Comparison of ENCODE assay signal across 8 cellular contexts in genomic region chr5:175968381-175968780, GRCh38. TPM values are rescaled to one million over a fixed set of nuclear protein-coding genes. Genes with fewer than 3 reads are reported as not detected.
DNase-seq lines count a peak whose midpoint lies in the region; ATAC-seq and TF ChIP-seq lines count a peak whose summit lies in the region.
"Not testable (repeated sequence)": the region's sequence is repeated elsewhere in the genome, so short reads cannot be mapped to it uniquely, and the experiment has no call there.

No MANE protein-coding gene starts in this region.

- peak overlapping the region; percentile 63; the same call in 1 of the 2 replicates for H4K5ac ChIP-seq in IMR-90 (ENCODE audit: low read depth, low read length)

- CTCF ChIA-PET in Calu3 (lab: Charles Lee); IMR-90 (lab: Yijun Ruan, JAX): not testable (repeated sequence)

- H3K56ac ChIP-seq in IMR-90 (ENCODE audit: extremely low read depth, insufficient read depth, low read length) = not testable (repeated sequence)

- H3K9me1 ChIP-seq in IMR-90 (ENCODE audit: insufficient read depth, low read length) = not testable (repeated sequence)

- H4K91ac ChIP-seq in IMR-90 (ENCODE audit: insufficient read depth, low read depth, low read length) = not testable (repeated sequence)

- not testable (repeated sequence) for H3K14ac ChIP-seq in IMR-90 (replicated peaks; ENCODE audit: low read depth, low read length)

- intact Hi-C loops in Calu3 (cut with micrococcal nuclease; ENCODE audit: unreplicated experiment); IMR-90 (cut with micrococcal nuclease): not testable (repeated sequence)

- POLR2A ChIA-PET in IMR-90 (lab: Charles Lee; ENCODE audit: unreplicated experiment) = not testable (repeated sequence)

- not testable (repeated sequence) for H2AK5ac ChIP-seq in IMR-90 (ENCODE audit: low read depth, low read length)

- H3K27ac Mint-ChIP-seq in Calu3 (ENCODE audit: unreplicated experiment) = not testable (repeated sequence)
- H3K27ac Mint-ChIP-seq in activated naive CD4-positive, alpha-beta T cell treated with anti-CD3 and anti-CD28 coated beads, Interleukin-2, amount 50 U/mL, for 72 hours = peak overlapping the region; percentile 68 to 79

- not testable (repeated sequence) for H2BK20ac ChIP-seq in IMR-90 (ENCODE audit: low read depth, low read length)

- H2BK120ac ChIP-seq in IMR-90 (ENCODE audit: low read depth, low read length) = not testable (repeated sequence)

- not testable (repeated sequence) for H2BK15ac ChIP-seq in IMR-90 (ENCODE audit: low read depth, low read length)

- ATAC-seq in GM21360 (IDR thresholded peaks at IDR 0.05; ENCODE audit: unreplicated experiment) (peak; percentile 39), HG02970 (IDR thresholded peaks at IDR 0.05; ENCODE audit: low FRiP score, unreplicated experiment) (peak; percentile 18), IMR-90 (ENCODE audit: low read depth) (peak; percentile 52)
- peak; percentile 44 to 51 for ATAC-seq in activated naive CD4-positive, alpha-beta T cell treated with anti-CD3 and anti-CD28 coated beads, Interleukin-2, amount 50 U/mL, for 72 hours
- ATAC-seq in stimulated activated naive CD8-positive, alpha-beta T cell treated with anti-CD3 and anti-CD28 coated beads, Interleukin-15, Interleukin-2, amounts not matched to agents 100 U/mL and 50 U/mL, for 24 hours = peak; percentile 25

- H3K4me3 ChIP-seq in IMR-90 (ENCODE audit: insufficient read depth, low read depth, low read length) (peak overlapping the region; percentile 32; the same call in 1 of the 2 replicates), foreskin fibroblast (ENCODE audit: low read depth in 1 of 2, low read length in 2 of 2) (peak overlapping the region; percentile 56 to 62), mucosa of rectum (ENCODE audit: low read length in 2 of 2) (peak overlapping the region; percentile 39 to 70)

- H3K27me3 ChIP-seq in IMR-90 (ENCODE audit: control insufficient read depth, insufficient read depth, low read length); mucosa of rectum (ENCODE audit: control insufficient read depth in 2 of 2, insufficient read depth in 2 of 2, low read length in 2 of 2): not testable (repeated sequence)

- in situ Hi-C loops in IMR-90 (cut with MboI; ENCODE audit: low sequenced_read_pairs) = not testable (repeated sequence)

- dilution Hi-C loops in IMR-90 (cut with HindIII; ENCODE audit: low sequenced_read_pairs, unreplicated experiment) = not testable (repeated sequence)

- not testable (repeated sequence) for H3K36me3 ChIP-seq in IMR-90 (ENCODE audit: control insufficient read depth, insufficient read depth, low read length); mucosa of rectum (ENCODE audit: control insufficient read depth in 2 of 2, insufficient read depth in 2 of 2, low read length in 2 of 2)

- H2AFZ ChIP-seq in IMR-90 (replicated peaks; ENCODE audit: low read length, poor library complexity) = not testable (repeated sequence)

- H3K18ac ChIP-seq in IMR-90 (ENCODE audit: low read depth, low read length) = not testable (repeated sequence)

- TF ChIP-seq RAD21 in IMR-90 (IDR thresholded peaks at IDR 0.05; ENCODE audit: low read length) = not testable (repeated sequence)

- not testable (repeated sequence) for H3K4me1 Mint-ChIP-seq in Calu3 (ENCODE audit: low read depth, unreplicated experiment)

- not testable (repeated sequence) for H3K4ac ChIP-seq in IMR-90 (ENCODE audit: low read depth, low read length)

- not testable (repeated sequence) for H3K23ac ChIP-seq in IMR-90 (ENCODE audit: low read depth, low read length)

- not testable (repeated sequence) for DNase-seq in Calu3; IMR-90; activated naive CD4-positive, alpha-beta T cell treated with anti-CD3 and anti-CD28 coated beads, Interleukin-2, amount 50 U/mL, for 72 hours (ENCODE audit: low spot score in 2 of 2); foreskin fibroblast; stimulated activated naive CD8-positive, alpha-beta T cell treated with anti-CD3 and anti-CD28 coated beads, Interleukin-15, Interleukin-2, amounts not matched to agents 100 U/mL and 50 U/mL, for 24 hours

- not testable (repeated sequence) for BruUV-seq in Calu3 (replicated peaks; lab: Mats Ljungman, UMichigan); IMR-90 (replicated peaks; lab: Mats Ljungman, UMichigan)

- H3K4me3 Mint-ChIP-seq in Calu3 (ENCODE audit: low read depth, unreplicated experiment) = peak overlapping the region; percentile 96

- not testable (repeated sequence) for TF ChIP-seq POLR2A in IMR-90 (IDR thresholded peaks at IDR 0.05; ENCODE audit: low read depth, low read length)

- H3K9me3 ChIP-seq in IMR-90 (ENCODE audit: control insufficient read depth, insufficient read depth, low read length); mucosa of rectum (ENCODE audit: control insufficient read depth in 2 of 2, low read length in 2 of 2): not testable (repeated sequence)

- not testable (repeated sequence) for H4K20me1 ChIP-seq in IMR-90 (ENCODE audit: insufficient read depth, low read length)

- H3K79me1 ChIP-seq in IMR-90 (ENCODE audit: low read depth in 1 of 2, low read length in 2 of 2) = not testable (repeated sequence)

- H3K36me3 Mint-ChIP-seq in Calu3 (ENCODE audit: insufficient read depth, unreplicated experiment); activated naive CD4-positive, alpha-beta T cell treated with anti-CD3 and anti-CD28 coated beads, Interleukin-2, amount 50 U/mL, for 72 hours: not testable (repeated sequence)

- not testable (repeated sequence) for H3K27ac ChIP-seq in IMR-90 (ENCODE audit: insufficient read depth, low read length); mucosa of rectum (ENCODE audit: low read depth in 2 of 2, low read length in 2 of 2)

- TF ChIP-seq CTCF in Calu3 (IDR thresholded peaks at IDR 0.05; ENCODE audit: unreplicated experiment); IMR-90 (conservative IDR thresholded peaks at IDR 0.05; ENCODE audit: low read depth, low read length); foreskin fibroblast (IDR thresholded peaks at IDR 0.05; ENCODE audit: low read depth, low read length): not testable (repeated sequence)

- not testable (repeated sequence) for H2BK5ac ChIP-seq in IMR-90 (ENCODE audit: low read depth, low read length, poor library complexity, severe bottlenecking)

- not testable (repeated sequence) for H3K4me1 ChIP-seq in IMR-90 (ENCODE audit: control insufficient read depth, insufficient read depth, low read length); mucosa of rectum (ENCODE audit: control insufficient read depth in 2 of 2, insufficient read depth in 2 of 2, low read length in 2 of 2)

- not testable (repeated sequence) for H4K8ac ChIP-seq in IMR-90 (ENCODE audit: low read depth in 2 of 2, low read length in 2 of 2)

- no CpG with 5 or more reads among the region's 6 CpGs for WGBS in IMR-90 (ENCODE audit: extremely low coverage in 2 of 2, insufficient read length in 1 of 2), 2 experiments

- H3K9ac ChIP-seq in IMR-90 (ENCODE audit: low read depth, low read length); mucosa of rectum (ENCODE audit: low read depth in 1 of 2, low read length in 2 of 2): not testable (repeated sequence)

- not testable (repeated sequence) for H3K9me3 Mint-ChIP-seq in Calu3 (ENCODE audit: low read depth, unreplicated experiment); activated naive CD4-positive, alpha-beta T cell treated with anti-CD3 and anti-CD28 coated beads, Interleukin-2, amount 50 U/mL, for 72 hours

- peak overlapping the region; percentile 63; the same call in 1 of the 2 replicates for H3K4me2 ChIP-seq in IMR-90 (ENCODE audit: low read depth, low read length)

- H3K27me3 Mint-ChIP-seq in Calu3 (ENCODE audit: unreplicated experiment) = not testable (repeated sequence)

- not testable (repeated sequence) for H2AK9ac ChIP-seq in IMR-90 (replicated peaks; ENCODE audit: low read depth, low read length, poor library complexity)

RNA-seq across cellular contexts. Expression of gene THOC3, which starts 0.3 kb away (rescaled TPM):
- total RNA-seq in Calu3 (2022) (87.8 and 100 TPM in 2 replicates), IMR-90 (2012; rRNA removed) (64.7 and 114 TPM in 2 replicates)
- 65.0 and 87.9 TPM in 2 replicates for polyA plus RNA-seq in IMR-90 (2012; rRNA removed)
- 36.1 and 51.5 TPM in 2 replicates for polyA plus RNA-seq in IMR-90 (2012; cell fraction: cytosol; rRNA removed)
- 11.2 and 23.1 TPM in 2 replicates for polyA plus RNA-seq in IMR-90 (2012; cell fraction: nucleus; rRNA removed; ENCODE audit: low replicate concordance)
- 100 to 1,000 TPM; 120 to 141 TPM for total RNA-seq in activated naive CD4-positive, alpha-beta T cell treated with anti-CD3 and anti-CD28 coated beads, Interleukin-2, amount 50 U/mL, for 72 hours
